In the genomic region with DNA sequence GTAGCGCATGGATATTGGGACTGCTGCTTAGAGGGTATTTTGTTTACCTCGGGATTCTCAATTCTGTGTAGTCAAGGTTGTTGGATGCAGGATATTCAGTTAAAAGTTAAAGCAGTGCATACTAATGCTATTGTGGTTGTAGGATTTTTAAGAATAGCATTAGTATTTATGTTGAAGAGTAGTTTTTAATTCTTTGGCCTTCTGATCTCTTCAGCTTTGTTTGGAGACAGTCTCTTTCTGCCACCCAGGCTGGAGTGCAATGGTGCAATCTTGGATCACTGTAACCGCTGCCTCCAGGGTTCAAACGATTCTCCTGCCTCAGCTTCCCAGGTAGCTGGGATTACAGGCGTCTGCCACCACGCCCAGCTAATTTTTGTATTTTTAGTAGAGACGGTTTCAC, we compare ENCODE assay signal across 9 cellular contexts. TPM values are rescaled to one million over a fixed set of nuclear protein-coding genes. Genes with fewer than 3 reads are reported as not detected.
DNase-seq lines count a peak whose midpoint lies in the region; ATAC-seq and TF ChIP-seq lines count a peak whose summit lies in the region.
"Had no signal": no experiment of that assay in that cellular context is flagged by ENCODE, and none has a peak within 500 bp of the region (broad histone marks: within the 10 kb centered on the region; RNA-seq: fewer than 3 reads in every experiment).

No MANE protein-coding gene starts in this region.

- TF ChIP-seq CTCF in GM06990 (IDR thresholded peaks at IDR 0.05; ENCODE audit: insufficient read depth, low read length, poor library complexity, severe bottlenecking) (no peak), progenitor cell of endocrine pancreas (IDR thresholded peaks at IDR 0.05; ENCODE audit: unreplicated experiment) (no peak)

- DNase-seq in GM06990 (ENCODE audit: extremely low read depth, insufficient read length) (no peak), OCI-M1 (lab: John Stamatoyannopoulos, UW) (peak; percentile 63), progenitor cell of endocrine pancreas (ENCODE audit: low spot score, unreplicated experiment) (no peak), retina (no peak), H7 (no peak), NCI-H1048 (lab: John Stamatoyannopoulos, UW) (no peak)
- DNase-seq in effector memory CD8-positive, alpha-beta T cell = no peak
- DNase-seq: NCI-H510A had no signal

- peak overlapping the region; percentile 99 for H3K27ac Mint-ChIP-seq in effector memory CD8-positive, alpha-beta T cell
- H3K27ac Mint-ChIP-seq in progenitor cell of endocrine pancreas = peak overlapping the region; percentile 98

- H3K36me3 Mint-ChIP-seq in effector memory CD8-positive, alpha-beta T cell (ENCODE audit: insufficient read depth) = peaks cover 28% of the 10 kb centered on the region
- H3K36me3 Mint-ChIP-seq in progenitor cell of endocrine pancreas (ENCODE audit: insufficient read depth) = peaks cover 7% of the 10 kb centered on the region

- H3K4me1 Mint-ChIP-seq in effector memory CD8-positive, alpha-beta T cell (ENCODE audit: low read depth in 2 of 2) = peaks cover 25 to 46% of the 10 kb centered on the region in 2 donors
- H3K4me1 Mint-ChIP-seq in progenitor cell of endocrine pancreas (ENCODE audit: low read depth) = peaks cover 14% of the 10 kb centered on the region

- no peaks in the 10 kb centered on the region for H3K9me3 Mint-ChIP-seq in effector memory CD8-positive, alpha-beta T cell
- H3K9me3 Mint-ChIP-seq in progenitor cell of endocrine pancreas (ENCODE audit: low read depth) = no peaks in the 10 kb centered on the region

- H3K4me3 ChIP-seq in GM06990 (replicated peaks; ENCODE audit: low read depth, low read length) (peak overlapping the region; percentile 83), H7 (ENCODE audit: insufficient read depth, low read depth, low read length) (no peak overlapping the region)

- H3K27me3 Mint-ChIP-seq in effector memory CD8-positive, alpha-beta T cell = no peaks in the 10 kb centered on the region
- H3K27me3 Mint-ChIP-seq in progenitor cell of endocrine pancreas = no peaks in the 10 kb centered on the region

- H3K27me3 ChIP-seq in GM06990 (replicated peaks; ENCODE audit: control insufficient read depth, insufficient read depth, low read length) (no peaks in the 10 kb centered on the region), H7 (ENCODE audit: control insufficient read depth, insufficient read depth, low read length) (no peaks in the 10 kb centered on the region; the same call in 1 of the 2 replicates)

- H3K36me3 ChIP-seq in GM06990 (ENCODE audit: control insufficient read depth, insufficient read depth, low read length) (no peaks in the 10 kb centered on the region; the same call in 1 of the 2 replicates), H7 (replicated peaks; ENCODE audit: control insufficient read depth, insufficient read depth, low read length) (no peaks in the 10 kb centered on the region; the same call in none of the 2 replicates)

- H3K4me3 Mint-ChIP-seq in effector memory CD8-positive, alpha-beta T cell = peak overlapping the region; percentile 79 to 87
- peak overlapping the region; percentile 91 for H3K4me3 Mint-ChIP-seq in progenitor cell of endocrine pancreas (ENCODE audit: low read depth)

- ATAC-seq in effector memory CD8-positive, alpha-beta T cell (replicated peaks) = no peak
- no peak for ATAC-seq in HG03521 (IDR thresholded peaks at IDR 0.05; ENCODE audit: unreplicated experiment)

RNA-seq across cellular contexts. Expression of gene RHBDD1, which starts 1.5 kb away (rescaled TPM):
- total RNA-seq in progenitor cell of endocrine pancreas = 31.0 and 32.7 TPM in 2 replicates
- 6.9 and 8.7 TPM in 2 replicates for total RNA-seq in H7 (2014; rRNA removed; shearing (Covaris generic))

RNA-seq across cellular contexts. Expression of gene IRS1, which starts 37.7 kb away (rescaled TPM):
- 17.1 and 20.5 TPM in 2 replicates for total RNA-seq in progenitor cell of endocrine pancreas
- 15.2 and 17.1 TPM in 2 replicates for total RNA-seq in H7 (2014; rRNA removed; shearing (Covaris generic))
